ENCODE assay signal across 15 cellular contexts in the genomic region with DNA sequence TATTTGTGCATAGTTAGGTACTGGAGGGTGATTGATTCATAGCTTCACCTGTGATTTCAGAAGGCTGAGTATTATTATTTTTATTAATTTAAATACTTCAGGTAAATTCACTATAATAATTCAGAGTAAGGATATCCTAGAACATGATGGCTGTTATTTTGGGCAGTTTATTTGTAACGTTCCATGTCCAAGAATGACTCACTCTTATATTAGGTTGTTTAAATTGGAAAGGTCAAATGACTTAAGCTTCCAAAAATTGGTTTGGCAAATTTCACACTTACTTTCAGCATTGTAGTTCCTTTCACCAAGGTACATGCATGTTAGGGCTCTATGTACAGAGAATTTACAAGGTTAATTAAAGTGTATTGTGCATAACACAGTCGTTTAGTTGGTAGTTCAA.
DNase-seq lines count a peak whose midpoint lies in the region; ATAC-seq and TF ChIP-seq lines count a peak whose summit lies in the region.
"Had no signal": no experiment of that assay in that cellular context is flagged by ENCODE, and none has a peak within 500 bp of the region (broad histone marks: within the 10 kb centered on the region; RNA-seq: fewer than 3 reads in every experiment).

No MANE protein-coding gene starts in this region.

- no peak overlapping the region for H3K9ac ChIP-seq in neural cell (ENCODE audit: low read length)

- H3F3A ChIP-seq in neural cell (ENCODE audit: insufficient read depth, low read length, poor library complexity, severe bottlenecking) = no peaks in the 10 kb centered on the region

- H3K4me3 ChIP-seq in neural cell (ENCODE audit: low read length) (no peak overlapping the region), HAP-1 (no peak overlapping the region), thyroid gland (replicated peaks in 1 of 3) (no peak overlapping the region)

- H3K79me2 ChIP-seq in neural cell (replicated peaks; ENCODE audit: insufficient read depth, low read length) = peaks cover 5% of the 10 kb centered on the region

- peaks cover 24% of the 10 kb centered on the region for H3K4me1 ChIP-seq in HAP-1
- H3K4me1 ChIP-seq in thyroid gland = peaks cover 4 to 8% of the 10 kb centered on the region in 2 donors

- H2AFZ ChIP-seq in neural cell (ENCODE audit: low read depth, low read length) = no peak overlapping the region

- ATAC-seq in left ventricle myocardium superior = peak; percentile 44
- ATAC-seq in Right ventricle myocardium superior (ENCODE audit: poor library complexity) = no peak
- ATAC-seq in HG02884 (IDR thresholded peaks at IDR 0.05; ENCODE audit: unreplicated experiment) = no peak
- ATAC-seq: Panc1, Right ventricle myocardium inferior had no signal

- no peak for TF ChIP-seq POLR2A in thyroid gland (IDR thresholded peaks at IDR 0.05)

- WGBS in thyroid gland, 2 donors = 45 to 57% methylated on average over 2 of the region's 2 CpGs

- TF ChIP-seq RAD21 in neural cell (conservative IDR thresholded peaks at IDR 0.05) = no peak

- H3K27ac ChIP-seq in neural cell (ENCODE audit: low read length) (peak overlapping the region; percentile 17), thyroid gland (no peak overlapping the region)

- intact Hi-C loops in left ventricle myocardium superior (cut with micrococcal nuclease) = no loop called here
- intact Hi-C loops in Right ventricle myocardium superior (cut with DNase I) = no loop called here
- intact Hi-C loops in thyroid gland (cut with DNase I) = no loop called here

- no peaks in the 10 kb centered on the region for H3K9me2 ChIP-seq in neural cell (ENCODE audit: insufficient read depth, low read length)

- no peaks in the 10 kb centered on the region for H3K9me3 ChIP-seq in neural cell (ENCODE audit: low read length)
- H3K9me3 ChIP-seq in HAP-1 = no peaks in the 10 kb centered on the region
- no peaks in the 10 kb centered on the region for H3K9me3 ChIP-seq in thyroid gland

- no peaks in the 10 kb centered on the region for H4K20me1 ChIP-seq in neural cell (ENCODE audit: insufficient read depth)

- no peaks in the 10 kb centered on the region for H3K36me3 ChIP-seq in neural cell (ENCODE audit: insufficient read depth, low read length)
- no peaks in the 10 kb centered on the region for H3K36me3 ChIP-seq in HAP-1 (replicated peaks)
- H3K36me3 ChIP-seq in thyroid gland = no peaks in the 10 kb centered on the region

- no peak for TF ChIP-seq CTCF in neural cell (IDR thresholded peaks at IDR 0.05; ENCODE audit: poor library complexity, severe bottlenecking)
- TF ChIP-seq CTCF in thyroid gland (IDR thresholded peaks at IDR 0.05) = no peak

- no peak for TF ChIP-seq EP300 in neural cell (conservative IDR thresholded peaks at IDR 0.05; ENCODE audit: poor library complexity, severe bottlenecking)

- in situ Hi-C loops in HAP-1 (cut with MboI; ENCODE audit: low sequenced_read_pairs) = no loop called here

- no peak for DNase-seq in left ventricle myocardium superior
- no peak for DNase-seq in Right ventricle myocardium superior
- DNase-seq in fibroblast of gingiva (ENCODE audit: low read depth) = peak; percentile 27
- DNase-seq in HAP-1 (ENCODE audit: low spot score in 2 of 2) = no peak
- no peak for DNase-seq in thyroid gland
- DNase-seq in NOMO-1 (lab: John Stamatoyannopoulos, UW; ENCODE audit: unreplicated experiment in 2 of 2) = no peak
- DNase-seq: C1 segment of cervical spinal cord, DMS 273 treated with DMSO at 0.1 percent for 48 hours, H7, NCI-H146, NCI-H446 had no signal

- no peaks in the 10 kb centered on the region for H3K27me3 ChIP-seq in neural cell (ENCODE audit: insufficient read depth, low read depth, low read length)
- H3K27me3 ChIP-seq in HAP-1 (ENCODE audit: low read depth) = no peaks in the 10 kb centered on the region
- H3K27me3 ChIP-seq in thyroid gland = no peaks in the 10 kb centered on the region

- no peak overlapping the region for H3K4me2 ChIP-seq in neural cell (ENCODE audit: low read length)

TF ChIP-seq in neural cell, 6 proteins besides CTCF, POLR2A, EP300 and RAD21:
- TF ChIP-seq REST (IDR thresholded peaks at IDR 0.05; ENCODE audit: borderline replicate concordance) = no peak
- no peak for TF ChIP-seq TAF1 (IDR thresholded peaks at IDR 0.05; ENCODE audit: low read depth)
- no peak for TF ChIP-seq POLR2AphosphoS5 (IDR thresholded peaks at IDR 0.05)
- TF ChIP-seq SMC3 (conservative IDR thresholded peaks at IDR 0.05; ENCODE audit: poor library complexity) = no peak
- no peak for TF ChIP-seq MXI1 (conservative IDR thresholded peaks at IDR 0.05; ENCODE audit: poor library complexity, severe bottlenecking)
- no peak for TF ChIP-seq EZH2 (IDR thresholded peaks at IDR 0.05; ENCODE audit: borderline replicate concordance, insufficient read depth, low read length, poor library complexity, severe bottlenecking)
